Comparison of ENCODE assay signal across 15 cellular contexts in genomic region chr11:1705121-1706052, GRCh38. TPM values are rescaled to one million over a fixed set of nuclear protein-coding genes. Genes with fewer than 3 reads are reported as not detected.
A peak's percentile ranks its signal among the peaks of the same experiment; 100 is the strongest.
DNase-seq lines count a peak whose midpoint lies in the region; ATAC-seq and TF ChIP-seq lines count a peak whose summit lies in the region.
"Had no signal": no experiment of that assay in that cellular context is flagged by ENCODE, and none has a peak within 500 bp of the region (broad histone marks: within the 10 kb centered on the region; RNA-seq: fewer than 3 reads in every experiment).

No MANE protein-coding gene starts in this region.

- H3K27ac Mint-ChIP-seq in Calu3 (ENCODE audit: unreplicated experiment), result no peak overlapping the region
- H3K27ac Mint-ChIP-seq in memory B cell, result no peak overlapping the region
- no peak overlapping the region for H3K27ac Mint-ChIP-seq in activated CD4-positive, alpha-beta memory T cell treated with anti-CD3 and anti-CD28 coated beads, Interleukin-2, amount 10 ng/mL, durations not matched to agents 7 days and 5 days
- H3K27ac Mint-ChIP-seq: activated T-helper 1 cell treated with anti-CD3 and anti-CD28 coated beads, Interleukin-12 subunit alpha, Interleukin-12 subunit beta, Interleukin-2, Interleukin-4 antibody, amounts not matched to agents 30 ng/mL and 10 ng/mL and 1 ng/mL, durations not matched to agents 14 hours and 24 hours and 36 hours; WTC11 had no signal

- H3K36me3 Mint-ChIP-seq in Calu3 (ENCODE audit: insufficient read depth, unreplicated experiment), result peaks cover 5% of the 10 kb centered on the region
- H3K36me3 Mint-ChIP-seq in memory B cell, result no peaks in the 10 kb centered on the region
- peaks cover 7% of the 10 kb centered on the region for H3K36me3 Mint-ChIP-seq in activated CD4-positive, alpha-beta memory T cell treated with anti-CD3 and anti-CD28 coated beads, Interleukin-2, amount 10 ng/mL, durations not matched to agents 7 days and 5 days (ENCODE audit: low read depth)
- H3K36me3 Mint-ChIP-seq: WTC11 had no signal

- no peak for TF ChIP-seq CTCF in Calu3 (IDR thresholded peaks at IDR 0.05; ENCODE audit: unreplicated experiment)

- CTCF ChIA-PET in Calu3 (lab: Charles Lee), result interaction anchor here (0.6 kb wide), 1 partner anchor 464 kb away, joined by 3 read pairs; no protein-coding TSS in a partner anchor
- CTCF ChIA-PET in activated CD4-positive, alpha-beta memory T cell treated with anti-CD3 and anti-CD28 coated beads, Interleukin-2, amount 10 ng/mL, durations not matched to agents 7 days and 5 days (lab: Charles Lee), result interaction anchor here (1.3 to 4.0 kb wide), 4 partner anchors 11 to 127 kb away, joined by 4 to 27 read pairs (median 16); no protein-coding TSS in a partner anchor

- intact Hi-C loops in Calu3 (cut with micrococcal nuclease; ENCODE audit: unreplicated experiment), result no loop called here

- DNase-seq in Calu3 (peak; percentile 35), HT1080 (ENCODE audit: low read depth) (peak; percentile 43), astrocyte of the hippocampus (ENCODE audit: low read depth, low spot score) (peak; percentile 47), memory B cell (ENCODE audit: low spot score in 2 of 2) (no peak), NCI-H526 treated with DMSO at 0.1 percent for 48 hours (lab: John Stamatoyannopoulos, UW) (no peak)
- DNase-seq in effector CD8-positive, alpha-beta T cell (lab: John Stamatoyannopoulos, UW), result no peak
- no peak for DNase-seq in activated CD4-positive, alpha-beta memory T cell treated with anti-CD3 and anti-CD28 coated beads, Interleukin-2, amount 10 ng/mL, durations not matched to agents 7 days and 5 days
- DNase-seq: CD4-positive, alpha-beta memory T cell; foreskin melanocyte; SHP77; stimulated activated naive CD4-positive, alpha-beta T cell had no signal

- H3K4me3 Mint-ChIP-seq in Calu3 (ENCODE audit: low read depth, unreplicated experiment) (peak overlapping the region; percentile 46), memory B cell (no peak overlapping the region)
- no peak overlapping the region for H3K4me3 Mint-ChIP-seq in activated CD4-positive, alpha-beta memory T cell treated with anti-CD3 and anti-CD28 coated beads, Interleukin-2, amount 10 ng/mL, durations not matched to agents 7 days and 5 days
- H3K4me3 Mint-ChIP-seq: activated T-helper 1 cell treated with anti-CD3 and anti-CD28 coated beads, Interleukin-12 subunit alpha, Interleukin-12 subunit beta, Interleukin-2, Interleukin-4 antibody, amounts not matched to agents 30 ng/mL and 10 ng/mL and 1 ng/mL, durations not matched to agents 14 hours and 24 hours and 36 hours; WTC11 had no signal

- peaks cover 36% of the 10 kb centered on the region for H3K27me3 Mint-ChIP-seq in Calu3 (ENCODE audit: unreplicated experiment)
- H3K27me3 Mint-ChIP-seq in memory B cell, result peaks cover 3% of the 10 kb centered on the region
- H3K27me3 Mint-ChIP-seq in activated CD4-positive, alpha-beta memory T cell treated with anti-CD3 and anti-CD28 coated beads, Interleukin-2, amount 10 ng/mL, durations not matched to agents 7 days and 5 days, result peaks cover 23% of the 10 kb centered on the region

- H3K4me1 Mint-ChIP-seq in Calu3 (ENCODE audit: low read depth, unreplicated experiment) (peaks cover 27% of the 10 kb centered on the region), memory B cell (peaks cover 18% of the 10 kb centered on the region)
- peaks cover 8% of the 10 kb centered on the region for H3K4me1 Mint-ChIP-seq in activated CD4-positive, alpha-beta memory T cell treated with anti-CD3 and anti-CD28 coated beads, Interleukin-2, amount 10 ng/mL, durations not matched to agents 7 days and 5 days
- H3K4me1 Mint-ChIP-seq: WTC11 had no signal

- H3K9me3 Mint-ChIP-seq in Calu3 (ENCODE audit: low read depth, unreplicated experiment) (no peaks in the 10 kb centered on the region), memory B cell (no peaks in the 10 kb centered on the region)
- H3K9me3 Mint-ChIP-seq in activated CD4-positive, alpha-beta memory T cell treated with anti-CD3 and anti-CD28 coated beads, Interleukin-2, amount 10 ng/mL, durations not matched to agents 7 days and 5 days, result peaks cover 2% of the 10 kb centered on the region

- BruUV-seq in Calu3 (replicated peaks; lab: Mats Ljungman, UMichigan), result no TSS peak

- ATAC-seq in memory B cell (ENCODE audit: low read depth) (peak; percentile 79), GM21381 (IDR thresholded peaks at IDR 0.05; ENCODE audit: unreplicated experiment) (no peak)
- ATAC-seq: WTC11 had no signal

- POLR2A ChIA-PET in activated CD4-positive, alpha-beta memory T cell treated with anti-CD3 and anti-CD28 coated beads, Interleukin-2, amount 10 ng/mL, durations not matched to agents 7 days and 5 days (lab: Charles Lee), result no interaction called here

RNA-seq across cellular contexts. Expression of gene KRTAP5-6, which starts 8.4 kb away (rescaled TPM):
- total RNA-seq in Calu3 (2022), result not detected in 2 replicates
- total RNA-seq in HT1080 (2014; rRNA removed; shearing (Covaris generic)), result not detected in 2 replicates
- polyA plus RNA-seq in HT1080 (2015; cell fraction: cytosol; rRNA removed), result not detected in 2 replicates
- polyA plus RNA-seq in HT1080 (2015; cell fraction: nucleus; rRNA removed), result not detected in 2 replicates
- not detected for total RNA-seq in activated CD4-positive, alpha-beta memory T cell treated with anti-CD3 and anti-CD28 coated beads, Interleukin-2, amount 10 ng/mL, durations not matched to agents 7 days and 5 days
- total RNA-seq: activated T-helper 1 cell treated with anti-CD3 and anti-CD28 coated beads, Interleukin-12 subunit alpha, Interleukin-12 subunit beta, Interleukin-2, Interleukin-4 antibody, amounts not matched to agents 30 ng/mL and 10 ng/mL and 1 ng/mL, durations not matched to agents 14 hours and 24 hours and 36 hours; CD4-positive, alpha-beta memory T cell; omental fat pad had no signal
- polyA plus RNA-seq: CD4-positive, alpha-beta memory T cell had no signal

RNA-seq across cellular contexts. Expression of gene IFITM10, which starts 45.0 kb away (rescaled TPM):
- 3.3 and 8.1 TPM in 2 replicates for total RNA-seq in Calu3 (2022)
- total RNA-seq in HT1080 (2014; rRNA removed; shearing (Covaris generic)), result 0.47 and 0.58 TPM in 2 replicates
- polyA plus RNA-seq in HT1080 (2015; cell fraction: cytosol; rRNA removed), result 0.10 and 0.21 TPM in 2 replicates
- polyA plus RNA-seq in HT1080 (2015; cell fraction: nucleus; rRNA removed), result 1.2 and 1.9 TPM in 2 replicates
- 1 to 10 TPM in 1 of 2 experiments, under 1 TPM in 1; 0.70 to 1.3 TPM for total RNA-seq in activated CD4-positive, alpha-beta memory T cell treated with anti-CD3 and anti-CD28 coated beads, Interleukin-2, amount 10 ng/mL, durations not matched to agents 7 days and 5 days
- polyA plus RNA-seq: CD4-positive, alpha-beta memory T cell had no signal

RNA-seq across cellular contexts. Expression of gene CTSD, which starts 58.3 kb away (rescaled TPM):
- total RNA-seq in Calu3 (2022), result 531 and 685 TPM in 2 replicates
- 178 and 212 TPM in 2 replicates for total RNA-seq in HT1080 (2014; rRNA removed; shearing (Covaris generic))
- 192 and 201 TPM in 2 replicates for polyA plus RNA-seq in HT1080 (2015; cell fraction: cytosol; rRNA removed)
- polyA plus RNA-seq in HT1080 (2015; cell fraction: nucleus; rRNA removed), result 352 and 378 TPM in 2 replicates
- total RNA-seq in activated CD4-positive, alpha-beta memory T cell treated with anti-CD3 and anti-CD28 coated beads, Interleukin-2, amount 10 ng/mL, durations not matched to agents 7 days and 5 days, result 100 to 1,000 TPM; 156 to 172 TPM

Comparison
In these comparisons a context has a peak if more than half of its experiments do, and no peak if none do; other contexts are left out.
1. DNase-seq: peak in Calu3 (single experiment), HT1080 (single experiment) and astrocyte of the hippocampus (single experiment); none in memory B cell (0 of 2), effector CD8-positive, alpha-beta T cell (single experiment), NCI-H526 treated with DMSO at 0.1 percent for 48 hours (single experiment) and activated CD4-positive, alpha-beta memory T cell treated with anti-CD3 and anti-CD28 coated beads, Interleukin-2, amount 10 ng/mL, durations not matched to agents 7 days and 5 days (single experiment).